ENCODE assay signal across 25 cellular contexts in genomic region chr3:174477491-174477890, GRCh38.
"Had no signal": no experiment of that assay in that cellular context is flagged by ENCODE, and none has a peak within 500 bp of the region (broad histone marks: within the 10 kb centered on the region; RNA-seq: fewer than 3 reads in every experiment).

No MANE protein-coding gene starts in this region.

- H3K4me3 ChIP-seq: breast epithelium, colonic mucosa, SJCRH30 had no signal

- H3K27ac ChIP-seq: breast epithelium, colonic mucosa, SJCRH30 had no signal

- ATAC-seq: activated CD4-positive, CD25-positive, alpha-beta regulatory T cell treated with anti-CD3 and anti-CD28 coated beads, Interleukin-2, amount 50 U/mL, for 24 hours; activated CD8-positive, alpha-beta T cell treated with anti-CD3 and anti-CD28 coated beads, Interleukin-2, amount 10 ng/mL, durations not matched to agents 7 days and 5 days; Panc1; Right ventricle myocardium inferior had no signal

- H3K36me3 ChIP-seq: breast epithelium, colonic mucosa, SJCRH30 had no signal

- H3K27me3 Mint-ChIP-seq: activated naive CD4-positive, alpha-beta T cell treated with anti-CD3 and anti-CD28 coated beads, Interleukin-2, amount 50 U/mL, for 24 hours had no signal

- H3K4me3 Mint-ChIP-seq: activated CD8-positive, alpha-beta T cell treated with anti-CD3 and anti-CD28 coated beads, Interleukin-2, amount 10 ng/mL, durations not matched to agents 7 days and 5 days; activated naive CD4-positive, alpha-beta T cell treated with anti-CD3 and anti-CD28 coated beads, Interleukin-2, amount 50 U/mL, for 24 hours; T-helper 1 cell treated with Interleukin-12 subunit alpha and Interleukin-12 subunit beta and Interleukin-4 antibody, amounts not matched to agents 30 μg/mL and 1 μg/mL, for 36 hours had no signal

- H3K36me3 Mint-ChIP-seq: activated naive CD4-positive, alpha-beta T cell treated with anti-CD3 and anti-CD28 coated beads, Interleukin-2, amount 50 U/mL, for 24 hours had no signal

- H3K9me3 ChIP-seq: breast epithelium, colonic mucosa, SJCRH30 had no signal

- H3K27me3 ChIP-seq: breast epithelium, colonic mucosa, SJCRH30 had no signal

- H3K4me1 ChIP-seq: breast epithelium, colonic mucosa, SJCRH30 had no signal

- H3K9me3 Mint-ChIP-seq: activated naive CD4-positive, alpha-beta T cell treated with anti-CD3 and anti-CD28 coated beads, Interleukin-2, amount 50 U/mL, for 24 hours; T-helper 1 cell treated with Interleukin-12 subunit alpha and Interleukin-12 subunit beta and Interleukin-4 antibody, amounts not matched to agents 30 μg/mL and 1 μg/mL, for 36 hours had no signal

- H3K4me1 Mint-ChIP-seq: activated naive CD4-positive, alpha-beta T cell treated with anti-CD3 and anti-CD28 coated beads, Interleukin-2, amount 50 U/mL, for 24 hours had no signal

- DNase-seq: activated CD4-positive, alpha-beta T cell treated with anti-CD3 and anti-CD28 coated beads for 4 hours; activated CD8-positive, alpha-beta memory T cell treated with anti-CD3 and anti-CD28 coated beads, Interleukin-2, amount 50 U/mL, for 48 hours; activated CD8-positive, alpha-beta T cell treated with anti-CD3 and anti-CD28 coated beads, Interleukin-2, amount 10 ng/mL, durations not matched to agents 7 days and 5 days; activated T-cell treated with anti-CD3 and anti-CD28 coated beads, Interleukin-2, amount 50 U/mL, for 1 hour; aorta; caudate nucleus; colonic mucosa; Kasumi-1; KBM-7; NCI-H1092 treated with DMSO at 0.1 percent for 48 hours; NCI-H1417 treated with DMSO at 0.1 percent for 48 hours; NCI-H187; NCI-H2081 treated with DMSO at 0.1 percent for 48 hours; NCI-H2227 treated with DMSO at 0.1 percent for 48 hours; NCI-H446 treated with DMSO at 0.1 percent for 48 hours; NCI-H524 treated with DMSO at 0.1 percent for 48 hours; OCI-M1; RPMI8226 had no signal

- H3K27ac Mint-ChIP-seq: activated CD8-positive, alpha-beta T cell treated with anti-CD3 and anti-CD28 coated beads, Interleukin-2, amount 10 ng/mL, durations not matched to agents 7 days and 5 days; activated naive CD4-positive, alpha-beta T cell treated with anti-CD3 and anti-CD28 coated beads, Interleukin-2, amount 50 U/mL, for 24 hours; T-helper 1 cell treated with Interleukin-12 subunit alpha and Interleukin-12 subunit beta and Interleukin-4 antibody, amounts not matched to agents 30 μg/mL and 1 μg/mL, for 36 hours had no signal
